ENCODE assay signal across 9 cellular contexts in the genomic region with DNA sequence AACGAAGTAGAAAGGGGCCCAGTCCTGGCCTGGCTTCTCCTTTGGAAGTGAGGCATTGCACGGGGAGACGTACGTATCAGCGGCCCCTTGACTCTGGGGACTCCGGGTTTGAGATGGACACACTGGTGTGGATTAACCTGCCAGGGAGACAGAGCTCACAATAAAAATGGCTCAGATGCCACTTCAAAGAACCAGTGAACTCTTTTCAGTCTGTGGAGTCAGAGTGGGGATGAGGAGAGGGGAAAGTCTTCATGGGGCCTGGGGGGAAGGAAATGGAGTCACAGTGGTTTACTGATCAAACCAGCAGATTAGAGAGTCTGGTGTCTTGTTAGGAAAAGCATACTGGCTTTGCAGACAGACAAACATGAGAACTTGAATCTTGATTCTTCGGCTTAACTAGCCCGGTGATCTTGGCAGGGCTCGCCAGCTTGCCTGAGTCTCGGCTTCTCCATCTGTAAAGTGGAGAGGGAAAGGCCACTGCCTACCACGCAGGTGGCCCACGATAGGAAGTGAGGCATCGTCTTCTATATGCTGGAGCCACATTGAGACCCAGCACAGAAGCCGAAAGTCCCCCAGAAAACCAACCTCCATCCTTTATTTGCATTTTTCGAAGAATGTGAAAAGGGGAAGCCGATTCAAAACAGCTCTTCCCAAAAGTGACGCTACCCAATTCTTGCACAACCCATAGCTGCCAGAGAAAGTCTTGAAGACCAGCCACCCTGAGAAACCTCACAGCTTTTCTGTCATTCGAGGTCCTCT. TPM values are rescaled to one million over a fixed set of nuclear protein-coding genes. Genes with fewer than 3 reads are reported as not detected.
DNase-seq lines count a peak whose midpoint lies in the region; ATAC-seq, FAIRE-seq and TF ChIP-seq lines count a peak whose summit lies in the region.
"Had no signal": no experiment of that assay in that cellular context is flagged by ENCODE, and none has a peak within 500 bp of the region (broad histone marks: within the 10 kb centered on the region; RNA-seq: fewer than 3 reads in every experiment).

Gene FFAR1, plus strand, starts transcription at position 732 of the 759 bp plus-strand sequence. CDS start 3,650 bp downstream, outside the sequence.

- DNase-seq in UCSD-AML1 (lab: John Stamatoyannopoulos, UW; ENCODE audit: unreplicated experiment) (peak; percentile 45), HepG2 (ENCODE audit: low spot score) (no peak), transverse colon (peak; percentile 40), NCI-H1417 (lab: John Stamatoyannopoulos, UW) (no peak), NCI-H69 (lab: John Stamatoyannopoulos, UW) (no peak)

- peaks cover 42% of the 10 kb centered on the region for H3K4me1 ChIP-seq in HepG2 (ENCODE audit: insufficient read depth, low read length)
- H3K4me1 ChIP-seq in transverse colon = no peaks in the 10 kb centered on the region
- H3K4me1 ChIP-seq: SJSA1 had no signal

- TF ChIP-seq POLR2A in HepG2 (IDR thresholded peaks at IDR 0.05; ENCODE audit: insufficient read depth in 1 of 2, low read depth in 2 of 2, low read length in 2 of 2) (no peak), transverse colon (IDR thresholded peaks at IDR 0.05) (no peak)

- H3K9ac ChIP-seq in HepG2 (ENCODE audit: insufficient read depth, low read depth, low read length) = no peak within 1 kb of the TSS

- no peak for FAIRE-seq in HepG2 (lab: Jason Lieb, UNC)

- H3K36me3 ChIP-seq in HepG2 (replicated peaks in 1 of 2; ENCODE audit: control insufficient read depth in 1 of 2, insufficient read depth in 2 of 2, low read length in 2 of 2) (no peaks in the 10 kb centered on the region), transverse colon (no peaks in the 10 kb centered on the region)
- H3K36me3 ChIP-seq: SJSA1 had no signal

- TF ChIP-seq RAD21 in HepG2 (CRISPR knock-in tag; IDR thresholded peaks at IDR 0.05) = no peak

- H3K27me3 ChIP-seq in HepG2 (ENCODE audit: control insufficient read depth in 1 of 2, insufficient read depth in 2 of 2, low read length in 2 of 2) (0 out of 5 replicates have a peak, but pooled peaks cover 0 to 1% of the 10 kb centered on the region in 2 experiments), transverse colon (peaks cover 4% of the 10 kb centered on the region)

- CTCF ChIA-PET in HepG2 (lab: Yijun Ruan, JAX; ENCODE audit: low intra/inter-chr PET ratio, low total read pairs) = no interaction called here

- BruUV-seq in HepG2 (replicated peaks; lab: Mats Ljungman, UMichigan) = no TSS peak

- no peaks in the 10 kb centered on the region for H3K9me3 ChIP-seq in HepG2 (ENCODE audit: low read length)
- no peaks in the 10 kb centered on the region for H3K9me3 ChIP-seq in transverse colon
- H3K9me3 ChIP-seq: SJSA1 had no signal

- no peaks in the 10 kb centered on the region for H4K20me1 ChIP-seq in HepG2 (ENCODE audit: insufficient read depth, low read length)

- H3K79me2 ChIP-seq in HepG2 (ENCODE audit: insufficient read depth, low read length) = no peaks in the 10 kb centered on the region

- 74% methylated on average over 18 of the region's 18 CpGs for WGBS in HepG2 (ENCODE audit: low lambda C conversion rate)
- 65 to 71% methylated on average over 3 to 18 of the region's 18 CpGs for WGBS in transverse colon (ENCODE audit: low coverage in 1 of 2), 2 donors

- H3K27ac ChIP-seq in HepG2 (ENCODE audit: extremely low read length, insufficient read depth, low read length) (no peak within 1 kb of the TSS), transverse colon (no peak within 1 kb of the TSS)
- H3K27ac ChIP-seq: SJSA1 had no signal

- no peak within 1 kb of the TSS for H2AFZ ChIP-seq in HepG2 (ENCODE audit: low read length)

- intact Hi-C loops in HepG2 (cut with micrococcal nuclease; ENCODE audit: unreplicated experiment) = no loop called here
- intact Hi-C loops in transverse colon (cut with DNase I; ENCODE audit: low total_unique reads) = no loop called here

- TF ChIP-seq EP300 in HepG2 (IDR thresholded peaks at IDR 0.05; ENCODE audit: low read depth in 2 of 2, low read length in 2 of 2) = no peak
- TF ChIP-seq EP300 in HepG2 (CRISPR knock-in tag; IDR thresholded peaks at IDR 0.05; ENCODE audit: borderline replicate concordance) = no peak
- TF ChIP-seq EP300 in transverse colon (IDR thresholded peaks at IDR 0.05; ENCODE audit: low read depth) = no peak

- H3K4me3 ChIP-seq in HepG2 (replicated peaks in 1 of 3; ENCODE audit: insufficient read depth in 1 of 3, low read depth in 2 of 3, low read length in 3 of 3) = no peak within 1 kb of the TSS
- no peak within 1 kb of the TSS for H3K4me3 ChIP-seq in transverse colon
- H3K4me3 ChIP-seq: SJSA1 had no signal

- TF ChIP-seq CTCF in HepG2 (CRISPR knock-in tag; IDR thresholded peaks at IDR 0.05) = no peak
- no peak for TF ChIP-seq CTCF in transverse colon (IDR thresholded peaks at IDR 0.05)

- in situ Hi-C loops in HepG2 (cut with HindIII; ENCODE audit: extremely low pct_ligation_motif_present, low pct_unique_long_range_greater_than_20kb) = no loop called here
- in situ Hi-C loops in transverse colon (cut with MboI; ENCODE audit: low pct_ligation_motif_present in 1 of 4, low pct_unique_long_range_greater_than_20kb in 1 of 4, low sequenced_read_pairs in 3 of 4) = loop anchor here in 1 of 4 donors (10.0 kb wide), 1 partner anchor 147 kb away; the partner anchor contains the start of gene KRTDAP

- ATAC-seq in GM19324 (IDR thresholded peaks at IDR 0.05; ENCODE audit: low FRiP score, unreplicated experiment) (peak; percentile 70), HG03066 (IDR thresholded peaks at IDR 0.05; ENCODE audit: low read depth, unreplicated experiment) (peak; percentile 58), HepG2 (no peak)

- 0 out of 2 replicates have a peak within 1 kb of the TSS, but pooled peaks have one; percentile 16 for H3K4me2 ChIP-seq in HepG2 (ENCODE audit: low read depth, low read length)

- POLR2A ChIA-PET in HepG2 (lab: Yijun Ruan, JAX) = no interaction called here

TF ChIP-seq in HepG2, 621 proteins besides CTCF, POLR2A, EP300 and RAD21:
- TF ChIP-seq ZMYM4 (CRISPR knock-in tag; IDR thresholded peaks at IDR 0.05) (no peak), ZNF879 (CRISPR knock-in tag; IDR thresholded peaks at IDR 0.05) (no peak), ZNF589 (CRISPR knock-in tag; conservative IDR thresholded peaks at IDR 0.05) (no peak), TCF7 (IDR thresholded peaks at IDR 0.05; ENCODE audit: low read depth) (no peak), ZSCAN30 (CRISPR knock-in tag; IDR thresholded peaks at IDR 0.05) (no peak), IRF1 (CRISPR knock-in tag; IDR thresholded peaks at IDR 0.05; ENCODE audit: low read depth) (no peak), HOXA9 (CRISPR knock-in tag; IDR thresholded peaks at IDR 0.05; ENCODE audit: borderline replicate concordance) (no peak), PRMT3 (CRISPR knock-in tag; IDR thresholded peaks at IDR 0.05; ENCODE audit: borderline replicate concordance, low read depth) (no peak)

RNA-seq across cellular contexts. Expression of gene FFAR1, which starts in this region (rescaled TPM):
- total RNA-seq in HepG2 (2016; rRNA removed; fragmentation: Illumina TruSeq; extraction: Trizol) = not detected in 2 replicates
- 0.09 TPM in 1 of 2 replicates, not detected in the other for total RNA-seq in HepG2 (2016; cell fraction: cytosol; rRNA removed; fragmentation: Illumina TruSeq; extraction: Trizol; ENCODE audit: low read depth)
- not detected in 2 replicates for total RNA-seq in HepG2 (2016; cell fraction: insoluble cytoplasmic fraction; rRNA removed; fragmentation: Illumina TruSeq; extraction: Trizol)
- not detected in 2 replicates for total RNA-seq in HepG2 (2016; cell fraction: membrane; rRNA removed; fragmentation: Illumina TruSeq; extraction: Trizol)
- total RNA-seq in HepG2 (2016; cell fraction: nucleus; rRNA removed; fragmentation: Illumina TruSeq; extraction: Trizol) = not detected in 2 replicates
- polyA plus RNA-seq in HepG2 (2011; rRNA removed) = not detected in 2 replicates
- polyA plus RNA-seq in HepG2 (2011; cell fraction: cytosol; rRNA removed) = not detected in 2 replicates
- polyA plus RNA-seq in HepG2 (2011; cell fraction: nucleus; rRNA removed) = not detected in 2 replicates
- polyA plus RNA-seq in HepG2 (2012) = not detected in 2 replicates
- polyA plus RNA-seq in HepG2 (2016; cell fraction: cytosol; fragmentation: Illumina TruSeq; extraction: Trizol; ENCODE audit: low read depth) = not detected in 2 replicates
- polyA plus RNA-seq in HepG2 (2016; cell fraction: insoluble cytoplasmic fraction; fragmentation: Illumina TruSeq; extraction: Trizol; ENCODE audit: low read depth) = not detected in 2 replicates
- polyA plus RNA-seq in HepG2 (2016; cell fraction: membrane; fragmentation: Illumina TruSeq; extraction: Trizol; ENCODE audit: low read depth) = not detected in 2 replicates
- not detected in 2 replicates for polyA plus RNA-seq in HepG2 (2016; cell fraction: nucleus; fragmentation: Illumina TruSeq; extraction: Trizol; ENCODE audit: insufficient read depth, low read depth)
- not detected in 2 replicates for polyA minus RNA-seq in HepG2 (2011; rRNA and poly(A)+ RNA removed; ENCODE audit: low replicate concordance)
- polyA minus RNA-seq in HepG2 (2011; cell fraction: cytosol; rRNA and poly(A)+ RNA removed) = not detected in 2 replicates
- polyA minus RNA-seq in HepG2 (2011; cell fraction: nucleus; rRNA and poly(A)+ RNA removed) = not detected in 2 replicates
- total RNA-seq in transverse colon = under 1 TPM in 1 of 4 donors, not detected in 3; 0.32 TPM
- total RNA-seq: fibroblast of villous mesenchyme, SJSA1 had no signal

Comparison
In these comparisons a context has a peak if more than half of its experiments do, and no peak if none do; other contexts are left out.
1. Peak in DNase-seq in transverse colon; RNA of the gene not detected or under 1 TPM.